10 cellular contexts compared by ENCODE assay signal in the genomic region with DNA sequence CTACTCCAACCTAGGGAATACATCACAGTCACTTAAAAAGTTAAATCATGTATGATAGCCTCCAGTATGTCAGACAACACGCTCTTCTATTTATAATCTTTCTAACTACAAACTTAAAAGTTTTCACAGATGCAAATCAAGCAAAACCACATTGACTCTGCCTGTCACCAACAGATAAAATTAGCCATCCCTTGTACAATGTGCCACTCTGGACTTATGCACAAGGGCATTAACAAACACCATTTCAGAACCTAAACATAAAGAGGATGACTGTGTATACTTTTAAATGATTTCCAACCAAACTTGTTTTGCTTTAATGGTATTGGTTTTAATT. TPM values are rescaled to one million over a fixed set of nuclear protein-coding genes. Genes with fewer than 3 reads are reported as not detected.
DNase-seq lines count a peak whose midpoint lies in the region; ATAC-seq, FAIRE-seq and TF ChIP-seq lines count a peak whose summit lies in the region.
"Had no signal": no experiment of that assay in that cellular context is flagged by ENCODE, and none has a peak within 500 bp of the region (broad histone marks: within the 10 kb centered on the region; RNA-seq: fewer than 3 reads in every experiment).

No MANE protein-coding gene starts in this region.

- peak overlapping the region; percentile 86 for H3K4me3 Mint-ChIP-seq in activated B cell treated with CpG ODN at 0.5 μM for 24 hours

- FAIRE-seq in GM12892 (lab: Jason Lieb, UNC), result peak; percentile 87

- CTCF ChIA-PET in activated B cell treated with CpG ODN at 0.5 μM for 24 hours (lab: Charles Lee), result no interaction called here

- H3K4me1 Mint-ChIP-seq in activated B cell treated with CpG ODN at 0.5 μM for 24 hours, result peaks cover 92% of the 10 kb centered on the region

- DNase-seq in GM12892 (ENCODE audit: insufficient read length) (no peak), activated B cell treated with CpG ODN at 0.5 μM for 24 hours (no peak), occipital lobe (lab: John Stamatoyannopoulos, UW) (no peak), dermis blood vessel endothelial cell (no peak), NCI-H1930 (lab: John Stamatoyannopoulos, UW) (no peak), SIG-M5 treated with dmso at 0.1 percent for 504 hours (lab: John Stamatoyannopoulos, UW; ENCODE audit: unreplicated experiment) (no peak)
- DNase-seq: DMS79 treated with DMSO at 0.1 percent for 48 hours, left cardiac atrium had no signal

- ATAC-seq in GM21360 (IDR thresholded peaks at IDR 0.05; ENCODE audit: unreplicated experiment) (peak; percentile 33), HG03097 (IDR thresholded peaks at IDR 0.05; ENCODE audit: low FRiP score, unreplicated experiment) (peak; percentile 24), activated B cell treated with CpG ODN at 0.5 μM for 24 hours (ENCODE audit: low read depth) (peak; percentile 62)
- ATAC-seq: left cardiac atrium had no signal

- intact Hi-C loops in activated B cell treated with CpG ODN at 0.5 μM for 24 hours (cut with micrococcal nuclease), result loop anchor here (1.0 to 5.0 kb wide), 5 partner anchors 15 to 847 kb away; a partner anchor contains a TSS

- TF ChIP-seq POLR2A in GM12892 (IDR thresholded peaks at IDR 0.05; ENCODE audit: low read depth, low read length), result no peak

- peak overlapping the region; percentile 94 for H3K27ac Mint-ChIP-seq in activated B cell treated with CpG ODN at 0.5 μM for 24 hours

- POLR2A ChIA-PET in activated B cell treated with CpG ODN at 0.5 μM for 24 hours (lab: Charles Lee), result interaction anchor here (0.9 to 2.1 kb wide), 5 partner anchors 10 to 830 kb away, joined by 3 to 10 read pairs (median 5); a partner anchor contains a TSS

- peaks cover under 1% of the 10 kb centered on the region for H3K36me3 Mint-ChIP-seq in activated B cell treated with CpG ODN at 0.5 μM for 24 hours (ENCODE audit: low read depth)

- H3K27me3 Mint-ChIP-seq in activated B cell treated with CpG ODN at 0.5 μM for 24 hours, result no peaks in the 10 kb centered on the region

- TF ChIP-seq CTCF in activated B cell treated with CpG ODN at 0.5 μM for 24 hours (IDR thresholded peaks at IDR 0.05), result no peak

- H3K9me3 Mint-ChIP-seq in activated B cell treated with CpG ODN at 0.5 μM for 24 hours, result no peaks in the 10 kb centered on the region

RNA-seq across cellular contexts. Expression of a gene that starts 14.7 kb away (rescaled TPM):
- 19.1 TPM for polyA plus RNA-seq in GM12892 (2012; ENCODE audit: missing spikeins)
- 14.8 and 16.5 TPM in 2 replicates for total RNA-seq in activated B cell treated with CpG ODN at 0.5 μM for 24 hours
- 31.5 TPM for total RNA-seq in occipital lobe
- total RNA-seq in dermis blood vessel endothelial cell, result 9.4 and 16.4 TPM in 2 replicates

RNA-seq across cellular contexts. Expression of a gene that starts 14.9 kb away (rescaled TPM):
- 12.4 TPM for polyA plus RNA-seq in GM12892 (2012; ENCODE audit: missing spikeins)
- total RNA-seq in activated B cell treated with CpG ODN at 0.5 μM for 24 hours (26.7 and 34.0 TPM in 2 replicates), occipital lobe (24.2 TPM), dermis blood vessel endothelial cell (36.8 TPM in 2 replicates)
